ENCODE assay signal across 8 cellular contexts in the genomic region with DNA sequence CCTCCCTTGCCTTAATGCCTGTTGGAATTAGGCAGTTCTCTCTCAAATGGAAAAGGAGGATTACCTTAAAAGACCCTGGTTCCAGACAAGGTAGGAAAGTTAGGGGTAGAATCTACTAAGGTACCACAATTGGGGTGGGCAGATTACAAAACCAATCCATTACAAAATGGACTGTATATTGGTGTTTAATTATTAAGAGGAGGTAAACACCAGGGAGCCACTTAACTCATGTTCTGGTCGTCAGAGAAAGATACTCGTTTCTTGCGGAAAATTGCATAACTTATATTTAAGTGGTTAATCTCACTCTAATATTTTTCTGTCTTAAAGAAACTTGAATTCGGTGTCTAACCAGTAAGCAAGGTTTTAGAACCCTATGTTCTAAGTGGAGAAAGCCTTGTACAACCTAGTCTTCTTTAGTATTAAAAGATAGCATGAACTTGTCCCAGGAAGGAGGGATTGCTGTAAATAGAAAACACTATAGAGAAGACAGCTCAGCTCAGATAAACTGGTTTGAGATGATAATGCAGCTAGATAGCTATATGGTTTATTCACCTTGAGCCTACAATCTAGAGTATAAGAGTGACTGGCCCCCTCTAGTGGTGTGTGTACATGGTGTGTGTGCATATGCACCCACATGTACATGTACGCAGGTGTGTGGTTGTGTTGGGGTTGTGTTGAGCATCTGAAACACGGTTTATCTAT. TPM values are rescaled to one million over a fixed set of nuclear protein-coding genes. Genes with fewer than 3 reads are reported as not detected.
DNase-seq lines count a peak whose midpoint lies in the region; ATAC-seq and TF ChIP-seq lines count a peak whose summit lies in the region.

No MANE protein-coding gene starts in this region.

- no peaks in the 10 kb centered on the region for H3K4me1 ChIP-seq in DND-41 (ENCODE audit: insufficient read depth, low read length)

- peak; percentile 47 for DNase-seq in DND-41
- peak; percentile 64 for DNase-seq in OCI-M1 (lab: John Stamatoyannopoulos, UW)
- peak; percentile 86 for DNase-seq in activated naive CD4-positive, alpha-beta T cell treated with anti-CD3 and anti-CD28 coated beads for 36 hours
- peak; percentile 48 for DNase-seq in iPS-NIHi11 (ENCODE audit: low spot score)
- peak; percentile 44 to 49 for DNase-seq in stimulated activated CD4-positive, alpha-beta T cell treated with anti-CD3 and anti-CD28 coated beads, Interleukin-2, amount 100 ng/mL, for 48 hours

- TF ChIP-seq POLR2A in GM18505 (IDR thresholded peaks at IDR 0.05; ENCODE audit: borderline replicate concordance, extremely low read depth, insufficient read depth, insufficient read length) = no peak

- no peaks in the 10 kb centered on the region for H3K27me3 ChIP-seq in DND-41 (ENCODE audit: insufficient read depth, low read length, poor library complexity)

- CTCF ChIA-PET in activated naive CD4-positive, alpha-beta T cell treated with anti-CD3 and anti-CD28 coated beads for 36 hours (lab: Charles Lee) = interaction anchor here (0.6 to 8.7 kb wide), 28 partner anchors 9 to 743 kb away, joined by 3 to 126 read pairs (median 4); partner anchors contain the start of gene NRF1

- no peaks in the 10 kb centered on the region for H3K79me2 ChIP-seq in DND-41 (ENCODE audit: insufficient read depth, low read length)

- H3K4me1 Mint-ChIP-seq in activated naive CD4-positive, alpha-beta T cell treated with anti-CD3 and anti-CD28 coated beads for 36 hours (ENCODE audit: low read depth) = peaks cover 49% of the 10 kb centered on the region

- no peak overlapping the region for H3K27ac Mint-ChIP-seq in activated naive CD4-positive, alpha-beta T cell treated with anti-CD3 and anti-CD28 coated beads for 36 hours

- H2AFZ ChIP-seq in DND-41 (ENCODE audit: low read depth, low read length) = no peak overlapping the region

- H3K4me3 ChIP-seq in DND-41 (ENCODE audit: low read depth in 1 of 2, low read length in 2 of 2) = no peak overlapping the region

- peak; percentile 74 for TF ChIP-seq CTCF in DND-41 (IDR thresholded peaks at IDR 0.05; ENCODE audit: borderline replicate concordance, extremely low read depth, low read length, poor library complexity, severe bottlenecking)

- no peak overlapping the region for H3K4me3 Mint-ChIP-seq in activated naive CD4-positive, alpha-beta T cell treated with anti-CD3 and anti-CD28 coated beads for 36 hours

- no peak overlapping the region for H3K4me2 ChIP-seq in DND-41 (ENCODE audit: insufficient read depth, low read length)

- no peak overlapping the region for H3K27ac ChIP-seq in DND-41 (ENCODE audit: low read length)

- intact Hi-C loops in activated naive CD4-positive, alpha-beta T cell treated with anti-CD3 and anti-CD28 coated beads for 36 hours (cut with micrococcal nuclease) = loop anchor here (1.0 to 2.0 kb wide), 3 partner anchors 8 to 63 kb away; no protein-coding TSS in a partner anchor

- H3K36me3 Mint-ChIP-seq in activated naive CD4-positive, alpha-beta T cell treated with anti-CD3 and anti-CD28 coated beads for 36 hours (ENCODE audit: low read depth) = peaks cover 2% of the 10 kb centered on the region

- H3K9me3 Mint-ChIP-seq in activated naive CD4-positive, alpha-beta T cell treated with anti-CD3 and anti-CD28 coated beads for 36 hours = no peaks in the 10 kb centered on the region

- H3K27me3 Mint-ChIP-seq in activated naive CD4-positive, alpha-beta T cell treated with anti-CD3 and anti-CD28 coated beads for 36 hours (ENCODE audit: low read depth) = no peaks in the 10 kb centered on the region

- no peaks in the 10 kb centered on the region for H3K9me3 ChIP-seq in DND-41 (ENCODE audit: insufficient read depth, low read length, severe bottlenecking)

- ATAC-seq in DND-41 (ENCODE audit: insufficient read depth, low read depth) = peak; percentile 85
- peak; percentile 54 for ATAC-seq in HG03196 (IDR thresholded peaks at IDR 0.05; ENCODE audit: unreplicated experiment)
- no peak for ATAC-seq in GM18505 (IDR thresholded peaks at IDR 0.05; ENCODE audit: unreplicated experiment)
- no peak for ATAC-seq in HG02840 (IDR thresholded peaks at IDR 0.05; ENCODE audit: low FRiP score, unreplicated experiment)

- H3K36me3 ChIP-seq in DND-41 (ENCODE audit: insufficient read depth, low read length) = no peaks in the 10 kb centered on the region

- H4K20me1 ChIP-seq in DND-41 (ENCODE audit: insufficient read depth, low read length) = no peaks in the 10 kb centered on the region

- no peak overlapping the region for H3K9ac ChIP-seq in DND-41 (ENCODE audit: low read depth, low read length)

RNA-seq across cellular contexts. Expression of gene STRIP2, which starts 58.0 kb away (rescaled TPM):
- 10 to 100 TPM; 71.4 to 76.0 TPM for total RNA-seq in activated naive CD4-positive, alpha-beta T cell treated with anti-CD3 and anti-CD28 coated beads for 36 hours

Comparison
In these comparisons a context has a peak if more than half of its experiments do, and no peak if none do; other contexts are left out.
1. ATAC-seq: peak in DND-41 (single experiment) and HG03196 (single experiment); none in GM18505 (single experiment) and HG02840 (single experiment).
2. Peak in every context shown above with its lines, with median percentiles within 50 percentile points of each other: DNase-seq.